In genomic region chr11:66559141-66559861, GRCh38 we compare ENCODE assay signal across 1 cellular context.
TF ChIP-seq lines count a peak whose summit lies in the region.

No MANE protein-coding gene starts in this region.

TF ChIP-seq in K562, 482 proteins besides CTCF, POLR2A, EP300 and RAD21 (continued from another document and continues in another):
- no peak for TF ChIP-seq ZNF318 (IDR thresholded peaks at IDR 0.05; ENCODE audit: borderline replicate concordance in 1 of 2, low read depth in 1 of 2)
- TF ChIP-seq E4F1 (CRISPR knock-in tag; IDR thresholded peaks at IDR 0.05; ENCODE audit: borderline replicate concordance): no peak
- no peak for TF ChIP-seq HOXB6 (CRISPR knock-in tag; IDR thresholded peaks at IDR 0.05; ENCODE audit: borderline replicate concordance)
- peak; percentile 84; the same call in 1 of the 2 replicates for TF ChIP-seq EP400 (IDR thresholded peaks at IDR 0.05)
- 0 out of 2 replicates have a peak, but pooled peaks have one; percentile 26 for TF ChIP-seq HDAC2 (IDR thresholded peaks at IDR 0.05)
- no peak for TF ChIP-seq PHB2 (IDR thresholded peaks at IDR 0.05; ENCODE audit: low read depth)
- TF ChIP-seq XRCC3 (IDR thresholded peaks at IDR 0.05): no peak
- TF ChIP-seq FOXP1 (CRISPR knock-in tag; IDR thresholded peaks at IDR 0.05): peak; percentile 92; the same call in 1 of the 2 replicates
- no peak for TF ChIP-seq ZNF23 (CRISPR knock-in tag; IDR thresholded peaks at IDR 0.05)
- no peak for TF ChIP-seq ZNF655 (CRISPR knock-in tag; IDR thresholded peaks at IDR 0.05)
- TF ChIP-seq MED1 (CRISPR knock-in tag; IDR thresholded peaks at IDR 0.05; ENCODE audit: borderline replicate concordance): no peak
- TF ChIP-seq RBM22 (IDR thresholded peaks at IDR 0.05; ENCODE audit: low read depth, low read length, poor library complexity, severe bottlenecking): no peak
- TF ChIP-seq USF2 (CRISPR knock-in tag; IDR thresholded peaks at IDR 0.05): no peak
- TF ChIP-seq ZBTB11 (CRISPR knock-in tag; IDR thresholded peaks at IDR 0.05): no peak
- TF ChIP-seq CCAR2 (IDR thresholded peaks at IDR 0.05; ENCODE audit: low read depth, low read length): no peak
- no peak for TF ChIP-seq BCLAF1 (IDR thresholded peaks at IDR 0.05; ENCODE audit: borderline replicate concordance in 1 of 2, control insufficient read depth in 1 of 2, low read depth in 2 of 2, low read length in 1 of 2)
- TF ChIP-seq THRB (CRISPR knock-in tag; conservative IDR thresholded peaks at IDR 0.05): no peak
- no peak for TF ChIP-seq ZNF253 (CRISPR knock-in tag; conservative IDR thresholded peaks at IDR 0.05)
- no peak for TF ChIP-seq ZNF589 (CRISPR knock-in tag; IDR thresholded peaks at IDR 0.05; ENCODE audit: low read depth)
- TF ChIP-seq GABPB2 (CRISPR knock-in tag; conservative IDR thresholded peaks at IDR 0.05): no peak
- no peak for TF ChIP-seq YBX1 (IDR thresholded peaks at IDR 0.05)
- TF ChIP-seq CHD4 (IDR thresholded peaks at IDR 0.05; ENCODE audit: insufficient read depth, insufficient replicate concordance, low read depth, low read length, poor library complexity, severe bottlenecking): no peak
- TF ChIP-seq ZBTB2 (IDR thresholded peaks at IDR 0.05): no peak
- TF ChIP-seq SNRNP70 (optimal IDR thresholded peaks at IDR 0.05; ENCODE audit: low read depth, low read length): no peak
- no peak for TF ChIP-seq HDAC6 (IDR thresholded peaks at IDR 0.05; ENCODE audit: low read depth, low read length)
- TF ChIP-seq SRSF1 (IDR thresholded peaks at IDR 0.05; ENCODE audit: low read depth, low read length): no peak
